ENCODE assay signal across 13 cellular contexts in genomic region chr3:140207541-140207940, GRCh38.
"Had no signal": no experiment of that assay in that cellular context is flagged by ENCODE, and none has a peak within 500 bp of the region (broad histone marks: within the 10 kb centered on the region; RNA-seq: fewer than 3 reads in every experiment).

No MANE protein-coding gene starts in this region.

- H3K27me3 ChIP-seq: sigmoid colon had no signal

- H3K27ac ChIP-seq: sigmoid colon, stomach had no signal

- H3K4me1 ChIP-seq: sigmoid colon, stomach had no signal

- DNase-seq: activated CD4-positive, alpha-beta T cell treated with anti-CD3 and anti-CD28 coated beads for 36 hours; activated CD8-positive, alpha-beta T cell treated with anti-CD3 and anti-CD28 coated beads for 36 hours; activated naive CD4-positive, alpha-beta T cell; activated naive CD8-positive, alpha-beta T cell treated with anti-CD3 and anti-CD28 coated beads for 36 hours; activated T-cell treated with anti-CD3 and anti-CD28 coated beads, Interleukin-2, amount 50 U/mL, for 1 hour; amniotic stem cell; effector memory CD4-positive, alpha-beta T cell; occipital lobe; posterior cingulate gyrus; sigmoid colon; stimulated activated CD4-positive, alpha-beta T cell treated with anti-CD3 and anti-CD28 coated beads, Interleukin-4, amount 100 ng/mL, for 24 hours; stomach; trophoblast cell had no signal

- H3K4me3 ChIP-seq: sigmoid colon, stomach had no signal

- H3K36me3 ChIP-seq: sigmoid colon, stomach had no signal

- H3K9me3 ChIP-seq: sigmoid colon, stomach had no signal
